Comparison of ENCODE assay signal across 10 cellular contexts in the genomic region with DNA sequence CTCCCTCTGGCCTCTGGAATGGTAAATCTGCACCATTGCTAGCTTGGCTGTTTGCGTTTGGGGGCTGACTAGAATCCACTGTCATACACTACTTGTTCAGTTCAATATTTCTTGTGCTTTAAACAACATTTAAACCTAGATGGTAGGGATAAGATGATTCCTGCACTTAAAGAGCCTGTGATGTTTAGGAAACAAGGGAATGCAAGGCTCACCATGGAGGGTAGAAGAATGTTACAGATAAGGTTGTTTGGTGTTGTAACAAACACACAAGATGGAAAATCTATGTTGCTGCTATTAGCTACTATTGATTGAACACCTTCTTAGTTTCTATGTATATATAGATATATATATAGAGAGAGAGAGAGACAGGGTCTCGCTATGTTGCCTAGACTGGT. TPM values are rescaled to one million over a fixed set of nuclear protein-coding genes. Genes with fewer than 3 reads are reported as not detected.
A peak's percentile ranks its signal among the peaks of the same experiment; 100 is the strongest.
DNase-seq lines count a peak whose midpoint lies in the region; ATAC-seq, FAIRE-seq and TF ChIP-seq lines count a peak whose summit lies in the region.
"Had no signal": no experiment of that assay in that cellular context is flagged by ENCODE, and none has a peak within 500 bp of the region (broad histone marks: within the 10 kb centered on the region; RNA-seq: fewer than 3 reads in every experiment).

No MANE protein-coding gene starts in this region.

- FAIRE-seq in H54 (lab: Jason Lieb, UNC) = no peak

- H3K4me3 Mint-ChIP-seq in activated CD4-positive, alpha-beta T cell treated with anti-CD3 and anti-CD28 coated beads, Interleukin-2, amount 10 ng/mL, durations not matched to agents 24 days and 14 days = peak overlapping the region; percentile 80
- H3K4me3 Mint-ChIP-seq in activated CD8-positive, alpha-beta T cell treated with anti-CD3 and anti-CD28 coated beads, Interleukin-2, amount 10 ng/mL, durations not matched to agents 7 days and 5 days = peak overlapping the region; percentile 69

- no peak for TF ChIP-seq POLR2A in H54 (IDR thresholded peaks at IDR 0.05; ENCODE audit: low read depth, low read length)

- H3K4me1 Mint-ChIP-seq in activated CD4-positive, alpha-beta T cell treated with anti-CD3 and anti-CD28 coated beads, Interleukin-2, amount 10 ng/mL, durations not matched to agents 24 days and 14 days = peaks cover 67% of the 10 kb centered on the region
- peaks cover 91% of the 10 kb centered on the region for H3K4me1 Mint-ChIP-seq in activated CD8-positive, alpha-beta T cell treated with anti-CD3 and anti-CD28 coated beads, Interleukin-2, amount 10 ng/mL, durations not matched to agents 7 days and 5 days (ENCODE audit: low read depth)

- intact Hi-C loops in activated CD4-positive, alpha-beta T cell treated with anti-CD3 and anti-CD28 coated beads, Interleukin-2, amount 10 ng/mL, durations not matched to agents 24 days and 14 days (cut with micrococcal nuclease) = loop anchor here (1.0 to 5.0 kb wide), 6 partner anchors 10 to 254 kb away; partner anchors contain the start of gene CLTC

- H3K27ac Mint-ChIP-seq in activated CD4-positive, alpha-beta T cell treated with anti-CD3 and anti-CD28 coated beads, Interleukin-2, amount 10 ng/mL, durations not matched to agents 24 days and 14 days = peak overlapping the region; percentile 96
- peak overlapping the region; percentile 89 for H3K27ac Mint-ChIP-seq in activated CD8-positive, alpha-beta T cell treated with anti-CD3 and anti-CD28 coated beads, Interleukin-2, amount 10 ng/mL, durations not matched to agents 7 days and 5 days
- H3K27ac Mint-ChIP-seq: type B pancreatic cell had no signal

- H3K27me3 Mint-ChIP-seq in activated CD4-positive, alpha-beta T cell treated with anti-CD3 and anti-CD28 coated beads, Interleukin-2, amount 10 ng/mL, durations not matched to agents 24 days and 14 days = no peaks in the 10 kb centered on the region
- H3K27me3 Mint-ChIP-seq in activated CD8-positive, alpha-beta T cell treated with anti-CD3 and anti-CD28 coated beads, Interleukin-2, amount 10 ng/mL, durations not matched to agents 7 days and 5 days (ENCODE audit: low read depth) = no peaks in the 10 kb centered on the region
- H3K27me3 Mint-ChIP-seq: type B pancreatic cell had no signal

- peak overlapping the region; percentile 51 for H3K27ac ChIP-seq in substantia nigra (ENCODE audit: low read depth, low read length, poor library complexity, severe bottlenecking)
- H3K27ac ChIP-seq: right lobe of liver had no signal

- no peak for ATAC-seq in activated CD8-positive, alpha-beta T cell treated with anti-CD3 and anti-CD28 coated beads, Interleukin-2, amount 10 ng/mL, durations not matched to agents 7 days and 5 days
- ATAC-seq: right lobe of liver had no signal

- POLR2A ChIA-PET in activated CD8-positive, alpha-beta T cell treated with anti-CD3 and anti-CD28 coated beads, Interleukin-2, amount 10 ng/mL, durations not matched to agents 7 days and 5 days (lab: Charles Lee) = interaction anchor here (0.6 to 1.6 kb wide), 4 partner anchors 30 to 106 kb away, joined by 3 to 9 read pairs (median 7); no protein-coding TSS in a partner anchor

- no peak for DNase-seq in activated CD4-positive, alpha-beta T cell treated with anti-CD3 and anti-CD28 coated beads, Interleukin-2, amount 10 ng/mL, durations not matched to agents 24 days and 14 days
- no peak for DNase-seq in activated CD4-positive, alpha-beta T cell treated with anti-CD3 and anti-CD28 coated beads, Interleukin-2, amount 50 U/mL, for 4 hours
- no peak for DNase-seq in activated CD8-positive, alpha-beta T cell treated with anti-CD3 and anti-CD28 coated beads, Interleukin-2, amount 10 ng/mL, durations not matched to agents 7 days and 5 days
- DNase-seq in inferior parietal cortex (ENCODE audit: extremely low spot score) (peak; percentile 37), substantia nigra (lab: John Stamatoyannopoulos, UW) (no peak), UCSD-AML1 (lab: John Stamatoyannopoulos, UW; ENCODE audit: unreplicated experiment) (no peak), H54 (ENCODE audit: insufficient read length, low spot score) (no peak), NCI-H510A treated with DMSO at 0.1 percent for 48 hours (lab: John Stamatoyannopoulos, UW) (no peak)
- DNase-seq: right lobe of liver had no signal

- CTCF ChIA-PET in activated CD8-positive, alpha-beta T cell treated with anti-CD3 and anti-CD28 coated beads, Interleukin-2, amount 10 ng/mL, durations not matched to agents 7 days and 5 days (lab: Charles Lee) = interaction anchor here (0.5 to 3.9 kb wide), 14 partner anchors 11 to 945 kb away, joined by 3 to 31 read pairs (median 5); no protein-coding TSS in a partner anchor

- H3K36me3 Mint-ChIP-seq in activated CD4-positive, alpha-beta T cell treated with anti-CD3 and anti-CD28 coated beads, Interleukin-2, amount 10 ng/mL, durations not matched to agents 24 days and 14 days (ENCODE audit: low read depth) = peaks cover 18% of the 10 kb centered on the region
- peaks cover 25% of the 10 kb centered on the region for H3K36me3 Mint-ChIP-seq in activated CD8-positive, alpha-beta T cell treated with anti-CD3 and anti-CD28 coated beads, Interleukin-2, amount 10 ng/mL, durations not matched to agents 7 days and 5 days (ENCODE audit: low read depth)

- peaks cover 5% of the 10 kb centered on the region for H3K9me3 Mint-ChIP-seq in activated CD4-positive, alpha-beta T cell treated with anti-CD3 and anti-CD28 coated beads, Interleukin-2, amount 10 ng/mL, durations not matched to agents 24 days and 14 days
- H3K9me3 Mint-ChIP-seq in activated CD8-positive, alpha-beta T cell treated with anti-CD3 and anti-CD28 coated beads, Interleukin-2, amount 10 ng/mL, durations not matched to agents 7 days and 5 days (ENCODE audit: insufficient read depth) = no peaks in the 10 kb centered on the region
- H3K9me3 Mint-ChIP-seq: type B pancreatic cell had no signal

RNA-seq across cellular contexts. Expression of gene YPEL2, which starts 31.4 kb away (rescaled TPM):
- 6.2 and 7.0 TPM in 2 replicates for total RNA-seq in activated CD4-positive, alpha-beta T cell treated with anti-CD3 and anti-CD28 coated beads, Interleukin-2, amount 10 ng/mL, durations not matched to agents 24 days and 14 days
- total RNA-seq in activated CD8-positive, alpha-beta T cell treated with anti-CD3 and anti-CD28 coated beads, Interleukin-2, amount 10 ng/mL, durations not matched to agents 7 days and 5 days = 1 to 10 TPM; 9.0 to 10.0 TPM
